ENCODE assay signal across 21 cellular contexts in the genomic region with DNA sequence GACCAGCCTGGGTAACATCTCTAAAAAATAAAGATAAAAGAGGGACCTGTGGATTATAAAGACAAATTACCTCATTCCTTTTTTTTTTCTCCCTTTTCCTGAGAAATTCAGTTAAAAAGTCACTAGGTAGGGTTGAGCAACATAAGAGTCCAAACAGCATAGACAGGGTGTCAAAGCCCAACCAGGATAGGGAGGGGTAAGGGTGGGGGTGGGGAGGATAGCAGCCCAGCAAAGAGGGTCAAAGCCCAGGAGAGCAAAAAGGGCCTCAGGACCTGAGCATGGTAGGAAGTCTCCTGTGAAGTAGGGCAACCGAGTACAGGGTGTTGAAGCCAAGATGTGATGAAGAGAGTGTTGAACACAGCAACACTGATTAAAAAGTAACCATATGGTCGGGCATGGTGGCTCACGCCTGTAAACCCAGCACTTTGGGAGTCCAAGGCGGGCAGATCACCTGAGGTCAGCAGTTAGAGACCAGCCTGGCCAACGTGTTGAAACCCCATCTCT. TPM values are rescaled to one million over a fixed set of nuclear protein-coding genes. Genes with fewer than 3 reads are reported as not detected.
DNase-seq lines count a peak whose midpoint lies in the region; ATAC-seq, FAIRE-seq and TF ChIP-seq lines count a peak whose summit lies in the region.
"Had no signal": no experiment of that assay in that cellular context is flagged by ENCODE, and none has a peak within 500 bp of the region (broad histone marks: within the 10 kb centered on the region; RNA-seq: fewer than 3 reads in every experiment).

No MANE protein-coding gene starts in this region.

- H4K5ac ChIP-seq in H1 (ENCODE audit: insufficient read length, low read depth, low read length) = no peak overlapping the region
- no peak overlapping the region for H4K5ac ChIP-seq in mesendoderm (ENCODE audit: low read length)

- TF ChIP-seq EP300 in H1 (IDR thresholded peaks at IDR 0.05; ENCODE audit: borderline replicate concordance in 1 of 2, low read depth in 2 of 2, low read length in 2 of 2) = no peak

- H4K20me1 ChIP-seq in H1 (replicated peaks in 1 of 2; ENCODE audit: control insufficient read depth in 1 of 2, insufficient read depth in 2 of 2, low read length in 2 of 2) = no peaks in the 10 kb centered on the region

- no peak overlapping the region for H3K4me3 ChIP-seq in HUES48 (ENCODE audit: low read depth, low read length)
- no peak overlapping the region for H3K4me3 ChIP-seq in H1 (ENCODE audit: extremely low read depth in 1 of 4, insufficient read depth in 2 of 4, low read depth in 3 of 4, low read length in 4 of 4)
- H3K4me3 ChIP-seq in mesendoderm (ENCODE audit: low read length) = no peak overlapping the region
- H3K4me3 ChIP-seq in thoracic aorta = no peak overlapping the region
- H3K4me3 ChIP-seq: esophagus squamous epithelium, ovary, skin epidermis had no signal

- H3K27ac ChIP-seq in HUES48 (ENCODE audit: low read depth, low read length) (peak overlapping the region; percentile 37), H1 (ENCODE audit: low read depth, low read length) (no peak overlapping the region), mesendoderm (ENCODE audit: low read depth, low read length) (peak overlapping the region; percentile 79), thoracic aorta (peak overlapping the region; percentile 44 to 65)
- H3K27ac ChIP-seq: KMS-11, skin epidermis had no signal

- H2BK15ac ChIP-seq in H1 (ENCODE audit: low read length) = no peak overlapping the region
- H2BK15ac ChIP-seq in mesendoderm (replicated peaks; ENCODE audit: low read depth) = no peak overlapping the region

- H3K9me3 ChIP-seq in HUES48 (ENCODE audit: control insufficient read depth, insufficient read depth, low read length) (no peaks in the 10 kb centered on the region), H1 (ENCODE audit: insufficient read depth in 2 of 2, low read depth in 1 of 2, low read length in 1 of 2) (no peaks in the 10 kb centered on the region), thoracic aorta (no peaks in the 10 kb centered on the region)
- H3K9me3 ChIP-seq: esophagus squamous epithelium, ovary had no signal

- FAIRE-seq in H1 (lab: Jason Lieb, UNC) = no peak

- H3K56ac ChIP-seq in H1 (replicated peaks; ENCODE audit: insufficient read length, low read depth, low read length) = no peak overlapping the region
- H3K56ac ChIP-seq in mesendoderm (ENCODE audit: low read length) = peak overlapping the region; percentile 28

- POLR2A ChIA-PET in H1 (lab: Charles Lee; ENCODE audit: partially characterized antibody) = no interaction called here

- H3K9ac ChIP-seq in HUES48 (ENCODE audit: low read depth, low read length) (no peak overlapping the region), H1 (replicated peaks in 1 of 4; ENCODE audit: extremely low read depth in 1 of 4, low read depth in 3 of 4, low read length in 3 of 4) (no peak overlapping the region), mesendoderm (ENCODE audit: low read length) (no peak overlapping the region)
- H3K9ac ChIP-seq: KMS-11 had no signal

- 0 out of 2 replicates have a peak, but pooled peaks cover 5% of the 10 kb centered on the region for H3K4me1 ChIP-seq in HUES48 (ENCODE audit: control insufficient read depth, insufficient read depth, low read length)
- H3K4me1 ChIP-seq in H1 (replicated peaks in 1 of 4; ENCODE audit: control insufficient read depth in 3 of 4, insufficient read depth in 4 of 4, low read length in 3 of 4) = peaks cover 0 to 4% (median 1%) of the 10 kb centered on the region in 4 experiments; a peak in 1 of 7 replicates
- H3K4me1 ChIP-seq in mesendoderm (ENCODE audit: control insufficient read depth, low read depth, low read length) = peaks cover 5% of the 10 kb centered on the region
- H3K4me1 ChIP-seq in thoracic aorta (ENCODE audit: control insufficient read depth in 1 of 2, low read depth in 2 of 2) = peaks cover 15 to 37% of the 10 kb centered on the region in 2 donors

- H3K14ac ChIP-seq in H1 (ENCODE audit: insufficient read length) = no peak overlapping the region

- H3K36me3 ChIP-seq in HUES48 (ENCODE audit: control insufficient read depth, insufficient read depth, low read length) = no peaks in the 10 kb centered on the region
- H3K36me3 ChIP-seq in H1 (ENCODE audit: control insufficient read depth in 2 of 4, insufficient read depth in 4 of 4, low read length in 3 of 4) = no peaks in the 10 kb centered on the region
- H3K36me3 ChIP-seq in mesendoderm (ENCODE audit: control insufficient read depth, insufficient read depth, low read length) = no peaks in the 10 kb centered on the region
- H3K36me3 ChIP-seq in thoracic aorta = no peaks in the 10 kb centered on the region
- H3K36me3 ChIP-seq: esophagus squamous epithelium, ovary had no signal

- no peak overlapping the region for H2BK120ac ChIP-seq in H1 (replicated peaks; ENCODE audit: low read depth, low read length)
- H2BK120ac ChIP-seq in mesendoderm (ENCODE audit: low read depth, low read length) = no peak overlapping the region

- H2AK5ac ChIP-seq in H1 (ENCODE audit: low read depth, low read length) (no peak overlapping the region), mesendoderm (ENCODE audit: low read length) (no peak overlapping the region)

- TF ChIP-seq CTCF in H1 (IDR thresholded peaks at IDR 0.05; ENCODE audit: control extremely low read depth in 1 of 3, insufficient read depth in 1 of 3, low read depth in 1 of 3, low read length in 3 of 3) = no peak
- no peak for TF ChIP-seq CTCF in thoracic aorta (IDR thresholded peaks at IDR 0.05)

- 0 out of 2 replicates have a peak overlapping the region, but pooled peaks have one; percentile 2 for H2AFZ ChIP-seq in H1 (ENCODE audit: low read length)

- H3K79me2 ChIP-seq in H1 (ENCODE audit: control insufficient read depth in 1 of 2, insufficient read depth in 2 of 2, low read length in 2 of 2) (no peaks in the 10 kb centered on the region), mesendoderm (ENCODE audit: control insufficient read depth, insufficient read depth, low read length) (no peaks in the 10 kb centered on the region)

- H2BK12ac ChIP-seq in H1 (ENCODE audit: low read depth, low read length) = no peak overlapping the region

- no peak overlapping the region for H3K23ac ChIP-seq in H1 (ENCODE audit: insufficient read length)
- H3K23ac ChIP-seq in mesendoderm (ENCODE audit: low read length) = no peak overlapping the region

- no peak overlapping the region for H3K18ac ChIP-seq in H1 (ENCODE audit: extremely low read depth, low read length)
- H3K18ac ChIP-seq in mesendoderm (ENCODE audit: low read length) = no peak overlapping the region

- ATAC-seq in thoracic aorta (ENCODE audit: insufficient number of reproducible peaks, low FRiP score, low read depth) (no peak), GM19467 (IDR thresholded peaks at IDR 0.05; ENCODE audit: unreplicated experiment) (no peak), GM18873 (IDR thresholded peaks at IDR 0.05; ENCODE audit: low FRiP score, unreplicated experiment) (no peak)
- ATAC-seq: CD8-positive, alpha-beta T cell; left ventricle myocardium superior had no signal

- H4K8ac ChIP-seq in H1 (ENCODE audit: extremely low read depth, insufficient read depth, low read length) = no peak overlapping the region
- no peak overlapping the region for H4K8ac ChIP-seq in mesendoderm (ENCODE audit: low read depth, low read length)

- CTCF ChIA-PET in H1 (lab: Charles Lee; ENCODE audit: partially characterized antibody) = interaction anchor here (0.7 to 2.5 kb wide), 4 partner anchors 20 to 61 kb away, joined by 3 to 11 read pairs (median 3); no protein-coding TSS in a partner anchor

- H3K4ac ChIP-seq in H1 (replicated peaks; ENCODE audit: insufficient read length, low read depth, low read length) (no peak overlapping the region), mesendoderm (ENCODE audit: low read depth, low read length) (peak overlapping the region; percentile 83)

- no peak overlapping the region for H2BK20ac ChIP-seq in H1 (ENCODE audit: low read length)

- no peak for TF ChIP-seq POLR2A in H1 (IDR thresholded peaks at IDR 0.05; ENCODE audit: control extremely low read depth in 1 of 2, low read depth in 2 of 2, low read length in 2 of 2)

- DNase-seq in H1 (ENCODE audit: low read depth in 1 of 2, low spot score in 2 of 2) = no peak
- DNase-seq in mesendoderm = no peak
- DNase-seq in thoracic aorta (ENCODE audit: low spot score) = no peak
- DNase-seq in H4 (ENCODE audit: low spot score) = no peak
- DNase-seq: activated CD4-positive, alpha-beta T cell treated with anti-CD3 and anti-CD28 coated beads, Interleukin-2, amount 10 ng/mL, durations not matched to agents 7 days and 5 days; activated CD8-positive, alpha-beta memory T cell treated with anti-CD3 and anti-CD28 coated beads, Interleukin-2, amount 50 U/mL, for 4 hours; activated effector memory CD4-positive, alpha-beta T cell treated with anti-CD3 and anti-CD28 coated beads, Interleukin-2, amount 50 U/mL, for 16 hours; caudate nucleus; CD8-positive, alpha-beta T cell; DND-41; esophagus squamous epithelium; left ventricle myocardium superior; NCI-H510A treated with DMSO at 0.1 percent for 48 hours; ovary; SHP77; stimulated activated CD4-positive, alpha-beta T cell treated with anti-CD3 and anti-CD28 coated beads, Interleukin-4, amount 100 ng/mL, for 1 hour had no signal

- no peak overlapping the region for H3K4me2 ChIP-seq in H1 (ENCODE audit: insufficient read depth in 1 of 2, low read depth in 2 of 2, low read length in 2 of 2)
- no peak overlapping the region for H3K4me2 ChIP-seq in mesendoderm (ENCODE audit: low read length)
- H3K4me2 ChIP-seq: KMS-11 had no signal

- no peak for TF ChIP-seq RAD21 in H1 (IDR thresholded peaks at IDR 0.05 in 1 of 2, conservative IDR thresholded peaks at IDR 0.05 in 1 of 2; ENCODE audit: low read depth in 2 of 2, low read length in 2 of 2)

- no peak overlapping the region for H4K91ac ChIP-seq in H1 (replicated peaks; ENCODE audit: insufficient read length, low read length)

- WGBS in H1 (ENCODE audit: extremely low coverage in 1 of 2, insufficient coverage in 1 of 2, insufficient read length in 1 of 2, insufficient replicate concordance in 2 of 2, low coverage in 1 of 2, low lambda C conversion rate in 2 of 2, missing lambda C conversion rate in 1 of 2), 2 experiments = 73% methylated on average over 5 of the region's 5 CpGs; no CpG with 5 or more reads in 1 of the 2 experiments
- WGBS in mesendoderm (ENCODE audit: extremely low coverage, insufficient coverage, low lambda C conversion rate) = no CpG with 5 or more reads among the region's 5 CpGs

- H3K79me1 ChIP-seq in H1 (ENCODE audit: low read depth, low read length) = no peaks in the 10 kb centered on the region
- no peaks in the 10 kb centered on the region for H3K79me1 ChIP-seq in mesendoderm (ENCODE audit: low read length)

- H2BK5ac ChIP-seq in H1 (ENCODE audit: low read depth, low read length) (no peak overlapping the region), mesendoderm (ENCODE audit: low read length) (no peak overlapping the region)

- H3K27me3 ChIP-seq in HUES48 (ENCODE audit: control insufficient read depth, insufficient read depth, low read length) = peaks cover 10% of the 10 kb centered on the region
- H3K27me3 ChIP-seq in H1 (replicated peaks in 1 of 4; ENCODE audit: control insufficient read depth in 3 of 4, extremely low read depth in 1 of 4, insufficient read depth in 3 of 4, low read length in 3 of 4) = peaks cover 0 to 12% (median 4%) of the 10 kb centered on the region in 4 experiments; a peak in 4 of 7 replicates
- no peaks in the 10 kb centered on the region for H3K27me3 ChIP-seq in mesendoderm (ENCODE audit: insufficient read depth, low read length, poor library complexity)
- no peaks in the 10 kb centered on the region for H3K27me3 ChIP-seq in thoracic aorta (replicated peaks; ENCODE audit: insufficient read depth)
- H3K27me3 ChIP-seq: esophagus squamous epithelium, ovary had no signal

- H3K23me2 ChIP-seq in H1 (ENCODE audit: low read depth, low read length) = peaks cover 1% of the 10 kb centered on the region; the same call in 1 of the 2 replicates

RNA-seq across cellular contexts. Expression of gene B4GALT1, which starts 5.7 kb away (rescaled TPM):
- 17.9 and 18.2 TPM in 2 replicates for total RNA-seq in H1 (2021; fragmentation: NEBNext Ultra II Directional; extraction: Animal tissue kit (Norgen Biotek cat#: 25700))
- 12.6 and 12.8 TPM in 2 replicates for polyA plus RNA-seq in H1 (2011; rRNA removed)
- 8.5 TPM for polyA plus RNA-seq in H1 (2011; cell fraction: cytosol; rRNA removed)
- polyA plus RNA-seq in H1 (2011; cell fraction: nucleus; rRNA removed) = 7.0 TPM
- 11.2 to 12.3 TPM (median 11.8 TPM) in 4 replicates for polyA plus RNA-seq in H1 (2012, experiment 1 of 2)
- polyA plus RNA-seq in H1 (2012, experiment 2 of 2) = 15.0 TPM
- 17.0 TPM for polyA plus RNA-seq in H1 (2013, experiment 1 of 2)
- 19.4 TPM for polyA plus RNA-seq in H1 (2013, experiment 2 of 2)
- polyA minus RNA-seq in H1 (2011; rRNA and poly(A)+ RNA removed) = 13.8 and 14.9 TPM in 2 replicates
- polyA minus RNA-seq in H1 (2011; cell fraction: cytosol; rRNA and poly(A)+ RNA removed) = 11.2 TPM
- 7.6 TPM for polyA minus RNA-seq in H1 (2011; cell fraction: nucleus; rRNA and poly(A)+ RNA removed)
- 16.0 TPM for polyA plus RNA-seq in mesendoderm (2013, experiment 1 of 2)
- polyA plus RNA-seq in mesendoderm (2013, experiment 2 of 2) = 15.4 TPM
- total RNA-seq in thoracic aorta = 10 to 100 TPM; 59.4 to 86.6 TPM
- total RNA-seq in H4 (2014; rRNA removed; shearing (Covaris generic)) = 33.5 and 34.5 TPM in 2 replicates
